ENCODE assay signal across 18 cellular contexts in genomic region chr21:17636711-17637110, GRCh38.
"Had no signal": no experiment of that assay in that cellular context is flagged by ENCODE, and none has a peak within 500 bp of the region (broad histone marks: within the 10 kb centered on the region; RNA-seq: fewer than 3 reads in every experiment).

No MANE protein-coding gene starts in this region.

- H3K36me3 ChIP-seq: ascending aorta, esophagus muscularis mucosa, tibial nerve, uterus had no signal

- H3K4me1 ChIP-seq: ascending aorta, esophagus muscularis mucosa, tibial nerve, uterus had no signal

- DNase-seq: activated CD4-positive, alpha-beta T cell treated with anti-CD3 and anti-CD28 coated beads for 36 hours; activated CD4-positive, alpha-beta T cell treated with anti-CD3 and anti-CD28 coated beads, Interleukin-2, amount 50 U/mL, for 48 hours; activated gamma-delta T cell; effector CD4-positive, alpha-beta T cell; foreskin melanocyte; head of caudate nucleus; kidney; mammary epithelial cell; occipital lobe; posterior cingulate gyrus; retina; stimulated activated CD4-positive, alpha-beta T cell treated with anti-CD3 and anti-CD28 coated beads, Interleukin-2, amount 100 ng/mL, for 24 hours; uterus had no signal

- H3K27ac ChIP-seq: ascending aorta, esophagus muscularis mucosa, tibial nerve, uterus had no signal

- H3K27me3 ChIP-seq: ascending aorta, esophagus muscularis mucosa, tibial nerve, uterus had no signal

- H3K4me3 ChIP-seq: ascending aorta, esophagus muscularis mucosa, tibial nerve, uterus had no signal

- H3K9me3 ChIP-seq: ascending aorta, uterus had no signal

- ATAC-seq: activated CD4-positive, alpha-beta T cell treated with anti-CD3 and anti-CD28 coated beads for 36 hours; left lobe of liver; WTC11 had no signal
